Comparison of ENCODE assay signal across 16 cellular contexts in genomic region chr12:113931517-113931916, GRCh38. TPM values are rescaled to one million over a fixed set of nuclear protein-coding genes. Genes with fewer than 3 reads are reported as not detected.
DNase-seq lines count a peak whose midpoint lies in the region; ATAC-seq and TF ChIP-seq lines count a peak whose summit lies in the region.
"Had no signal": no experiment of that assay in that cellular context is flagged by ENCODE, and none has a peak within 500 bp of the region (broad histone marks: within the 10 kb centered on the region; RNA-seq: fewer than 3 reads in every experiment).

No MANE protein-coding gene starts in this region.

- H2AFZ ChIP-seq in H9 (ENCODE audit: low read length) = no peak overlapping the region
- H2AFZ ChIP-seq in neuronal stem cell (ENCODE audit: low read length) = no peak overlapping the region

- H3K4me1 Mint-ChIP-seq in H9 = peaks cover 21 to 78% of the 10 kb centered on the region in 2 experiments
- peaks cover 19% of the 10 kb centered on the region for H3K4me1 Mint-ChIP-seq in activated T-helper 1 cell treated with anti-CD3 and anti-CD28 coated beads, Interleukin-12 subunit alpha, Interleukin-12 subunit beta, Interleukin-2, Interleukin-4 antibody, amounts not matched to agents 30 ng/mL and 10 ng/mL and 1 ng/mL, durations not matched to agents 14 hours and 24 hours and 36 hours (ENCODE audit: low read depth)
- peaks cover 15 to 20% of the 10 kb centered on the region in 2 donors for H3K4me1 Mint-ChIP-seq in effector memory CD8-positive, alpha-beta T cell (ENCODE audit: low read depth in 2 of 2)

- in situ Hi-C loops in ACHN (cut with HindIII; ENCODE audit: low pct_ligation_motif_present, low pct_unique_long_range_greater_than_20kb, low sequenced_read_pairs) = no loop called here

- peaks cover 17 to 37% (median 36%) of the 10 kb centered on the region in 3 experiments; a peak in 6 of 7 replicates for H3K36me3 Mint-ChIP-seq in H9 (ENCODE audit: insufficient read depth in 1 of 3, low read depth in 3 of 3)
- H3K36me3 Mint-ChIP-seq in activated T-helper 1 cell treated with anti-CD3 and anti-CD28 coated beads, Interleukin-12 subunit alpha, Interleukin-12 subunit beta, Interleukin-2, Interleukin-4 antibody, amounts not matched to agents 30 ng/mL and 10 ng/mL and 1 ng/mL, durations not matched to agents 14 hours and 24 hours and 36 hours (ENCODE audit: low read depth) = peaks cover 48% of the 10 kb centered on the region
- peaks cover 40% of the 10 kb centered on the region for H3K36me3 Mint-ChIP-seq in effector memory CD8-positive, alpha-beta T cell (ENCODE audit: insufficient read depth)

- no peak overlapping the region for H4K5ac ChIP-seq in H9 (ENCODE audit: insufficient read length, low read depth, low read length)

- H3K4me3 ChIP-seq in neuronal stem cell (ENCODE audit: low read length in 2 of 2) = no peak overlapping the region

- H2AK5ac ChIP-seq in H9 (ENCODE audit: insufficient read length, low read length) (no peak overlapping the region), neuronal stem cell (ENCODE audit: low read depth, low read length) (peak overlapping the region; percentile 88)

- intact Hi-C loops in activated T-helper 1 cell treated with anti-CD3 and anti-CD28 coated beads, Interleukin-12 subunit alpha, Interleukin-12 subunit beta, Interleukin-2, Interleukin-4 antibody, amounts not matched to agents 30 ng/mL and 10 ng/mL and 1 ng/mL, durations not matched to agents 14 hours and 24 hours and 36 hours (cut with micrococcal nuclease) = no loop called here

- H3K79me1 ChIP-seq in H9 (ENCODE audit: insufficient read depth, low read depth, low read length, poor library complexity, severe bottlenecking) = no peaks in the 10 kb centered on the region
- H3K79me1 ChIP-seq in neuronal stem cell (ENCODE audit: low read depth, low read length) = no peaks in the 10 kb centered on the region

- no peak overlapping the region for H3K4me3 Mint-ChIP-seq in H9
- no peak overlapping the region for H3K4me3 Mint-ChIP-seq in activated T-helper 1 cell treated with anti-CD3 and anti-CD28 coated beads, Interleukin-12 subunit alpha, Interleukin-12 subunit beta, Interleukin-2, Interleukin-4 antibody, amounts not matched to agents 30 ng/mL and 10 ng/mL and 1 ng/mL, durations not matched to agents 14 hours and 24 hours and 36 hours
- no peak overlapping the region for H3K4me3 Mint-ChIP-seq in effector memory CD8-positive, alpha-beta T cell
- H3K4me3 Mint-ChIP-seq: CD14-positive monocyte had no signal

- H4K91ac ChIP-seq in H9 (ENCODE audit: insufficient read length, low read depth, low read length) = no peak overlapping the region
- H4K91ac ChIP-seq in neuronal stem cell (ENCODE audit: low read depth, low read length, poor library complexity) = no peak overlapping the region

- WGBS in H9 (ENCODE audit: extremely low coverage, insufficient read length, low lambda C conversion rate) = no CpG with 5 or more reads among the region's 6 CpGs
- WGBS in neuronal stem cell (ENCODE audit: extremely low coverage in 2 of 2, insufficient read length in 2 of 2, insufficient replicate concordance in 1 of 2), 2 donors = no CpG with 5 or more reads among the region's 6 CpGs

- H2BK5ac ChIP-seq in H9 (ENCODE audit: insufficient read length, low read length) = no peak overlapping the region
- H2BK5ac ChIP-seq in neuronal stem cell (ENCODE audit: low read length) = no peak overlapping the region

- H3K36me3 ChIP-seq in neuronal stem cell (replicated peaks in 1 of 2; ENCODE audit: control insufficient read depth in 2 of 2, insufficient read depth in 2 of 2, low read length in 2 of 2) = peaks cover 2 to 21% of the 10 kb centered on the region in 2 donors

- H3K27ac ChIP-seq in H9 (ENCODE audit: insufficient read length, low read depth, low read length) (no peak overlapping the region), neuronal stem cell (replicated peaks; ENCODE audit: low read length) (no peak overlapping the region)
- H3K27ac ChIP-seq: HL-60 had no signal

- H3K4ac ChIP-seq in H9 (ENCODE audit: low read depth, low read length) = no peak overlapping the region
- no peak overlapping the region for H3K4ac ChIP-seq in neuronal stem cell (ENCODE audit: low read length)

- no peaks in the 10 kb centered on the region for H3K23me2 ChIP-seq in H9 (ENCODE audit: insufficient read length, low read depth, low read length, poor library complexity, severe bottlenecking)

- H2BK15ac ChIP-seq in H9 (ENCODE audit: low read depth, low read length) (no peak overlapping the region), neuronal stem cell (ENCODE audit: low read length) (peak overlapping the region; percentile 18)

- H3K9me3 ChIP-seq in H9 (ENCODE audit: control insufficient read depth, low read depth, low read length) (no peaks in the 10 kb centered on the region), neuronal stem cell (replicated peaks in 1 of 2; ENCODE audit: control insufficient read depth in 2 of 2, insufficient read depth in 1 of 2, low read depth in 1 of 2, low read length in 2 of 2) (no peaks in the 10 kb centered on the region)
- H3K9me3 ChIP-seq: Caco-2 had no signal

- H3K79me2 ChIP-seq in H9 (ENCODE audit: insufficient read depth, low read length) = no peaks in the 10 kb centered on the region

- no peak overlapping the region for H3K18ac ChIP-seq in H9 (ENCODE audit: insufficient read length, low read depth, low read length)
- H3K18ac ChIP-seq in neuronal stem cell (ENCODE audit: low read length) = peak overlapping the region; percentile 89

- H2BK12ac ChIP-seq in H9 (ENCODE audit: insufficient read length, low read depth, low read length) (no peak overlapping the region), neuronal stem cell (ENCODE audit: low read length) (peak overlapping the region; percentile 63)

- H3K56ac ChIP-seq in H9 (ENCODE audit: insufficient read length, low read depth, low read length) = no peak overlapping the region

- H4K20me1 ChIP-seq in H9 (ENCODE audit: control insufficient read depth, insufficient read depth, insufficient read length) = no peaks in the 10 kb centered on the region

- no peaks in the 10 kb centered on the region for H3K27me3 Mint-ChIP-seq in H9 (ENCODE audit: low read depth)
- no peaks in the 10 kb centered on the region for H3K27me3 Mint-ChIP-seq in activated T-helper 1 cell treated with anti-CD3 and anti-CD28 coated beads, Interleukin-12 subunit alpha, Interleukin-12 subunit beta, Interleukin-2, Interleukin-4 antibody, amounts not matched to agents 30 ng/mL and 10 ng/mL and 1 ng/mL, durations not matched to agents 14 hours and 24 hours and 36 hours (ENCODE audit: insufficient read depth)
- H3K27me3 Mint-ChIP-seq in effector memory CD8-positive, alpha-beta T cell = no peaks in the 10 kb centered on the region

- no peak overlapping the region for H2BK20ac ChIP-seq in H9 (ENCODE audit: low read depth, low read length, poor library complexity, severe bottlenecking)

- no peak overlapping the region for H3K4me2 ChIP-seq in H9 (ENCODE audit: insufficient read depth, insufficient read length, low read length)
- no peak overlapping the region for H3K4me2 ChIP-seq in neuronal stem cell (ENCODE audit: insufficient read depth, low read length, poor library complexity, severe bottlenecking)

- no peaks in the 10 kb centered on the region for H3K4me1 ChIP-seq in H9 (ENCODE audit: insufficient read depth, low read length)
- peaks cover 20 to 30% of the 10 kb centered on the region in 2 donors for H3K4me1 ChIP-seq in neuronal stem cell (ENCODE audit: control insufficient read depth in 2 of 2, insufficient read depth in 1 of 2, low read depth in 1 of 2, low read length in 2 of 2)
- H3K4me1 ChIP-seq: Caco-2 had no signal

- H3K9ac ChIP-seq in H9 (ENCODE audit: extremely low read depth, insufficient read length, low read length) = no peak overlapping the region
- H3K9ac ChIP-seq in neuronal stem cell (ENCODE audit: low read depth, low read length, poor library complexity) = no peak overlapping the region

- no peaks in the 10 kb centered on the region; a peak in 1 of 5 replicates for H3K9me3 Mint-ChIP-seq in H9
- H3K9me3 Mint-ChIP-seq in activated T-helper 1 cell treated with anti-CD3 and anti-CD28 coated beads, Interleukin-12 subunit alpha, Interleukin-12 subunit beta, Interleukin-2, Interleukin-4 antibody, amounts not matched to agents 30 ng/mL and 10 ng/mL and 1 ng/mL, durations not matched to agents 14 hours and 24 hours and 36 hours = no peaks in the 10 kb centered on the region
- H3K9me3 Mint-ChIP-seq in effector memory CD8-positive, alpha-beta T cell = no peaks in the 10 kb centered on the region

- H3K23ac ChIP-seq in H9 (ENCODE audit: insufficient read length, low read depth, low read length) (no peak overlapping the region), neuronal stem cell (ENCODE audit: low read depth, low read length, poor library complexity) (no peak overlapping the region)

- no peak overlapping the region for H4K8ac ChIP-seq in H9 (replicated peaks; ENCODE audit: insufficient read length, low read depth, low read length)
- no peak overlapping the region for H4K8ac ChIP-seq in neuronal stem cell (ENCODE audit: low read depth, low read length)

- H3K14ac ChIP-seq in H9 (ENCODE audit: insufficient read depth, low read length) (no peak overlapping the region), neuronal stem cell (ENCODE audit: low read length) (no peak overlapping the region)

- peak overlapping the region; percentile 41 to 98 (median 61); a peak in 5 of 7 replicates for H3K27ac Mint-ChIP-seq in H9
- H3K27ac Mint-ChIP-seq in activated T-helper 1 cell treated with anti-CD3 and anti-CD28 coated beads, Interleukin-12 subunit alpha, Interleukin-12 subunit beta, Interleukin-2, Interleukin-4 antibody, amounts not matched to agents 30 ng/mL and 10 ng/mL and 1 ng/mL, durations not matched to agents 14 hours and 24 hours and 36 hours = peak overlapping the region; percentile 45
- peak overlapping the region; percentile 11 to 56 for H3K27ac Mint-ChIP-seq in effector memory CD8-positive, alpha-beta T cell

- no peaks in the 10 kb centered on the region for H3K27me3 ChIP-seq in H9 (ENCODE audit: insufficient read depth, low read length)
- no peaks in the 10 kb centered on the region for H3K27me3 ChIP-seq in neuronal stem cell (ENCODE audit: control insufficient read depth in 3 of 3, insufficient read depth in 3 of 3, low read depth in 1 of 3, low read length in 3 of 3)

- DNase-seq in H9 (no peak), neuronal stem cell (ENCODE audit: low spot score) (no peak), ACHN (no peak)
- no peak for DNase-seq in activated T-helper 1 cell treated with anti-CD3 and anti-CD28 coated beads, Interleukin-12 subunit alpha, Interleukin-12 subunit beta, Interleukin-2, Interleukin-4 antibody, amounts not matched to agents 30 ng/mL and 10 ng/mL and 1 ng/mL, durations not matched to agents 14 hours and 24 hours and 36 hours (ENCODE audit: low spot score)
- no peak for DNase-seq in effector memory CD8-positive, alpha-beta T cell
- DNase-seq: AML-193, Caco-2, EL, NCI-H1105 treated with DMSO at 0.1 percent for 48 hours, NCI-H1694 treated with DMSO at 0.1 percent for 48 hours, NCI-H748 treated with DMSO at 0.1 percent for 48 hours, RPMI8226 had no signal

- no peak for TF ChIP-seq CTCF in H9 (conservative IDR thresholded peaks at IDR 0.05)

- no peak for ATAC-seq in effector memory CD8-positive, alpha-beta T cell (replicated peaks)
- ATAC-seq in GM18870 (IDR thresholded peaks at IDR 0.05; ENCODE audit: unreplicated experiment) (no peak), HG03025 (IDR thresholded peaks at IDR 0.05; ENCODE audit: low FRiP score, unreplicated experiment) (no peak)

- H3T11ph ChIP-seq in H9 (ENCODE audit: low read length) = no peak overlapping the region

- H2BK120ac ChIP-seq in H9 (ENCODE audit: low read depth, low read length, poor library complexity, severe bottlenecking) (no peak overlapping the region), neuronal stem cell (ENCODE audit: low read depth, low read length) (no peak overlapping the region)

RNA-seq across cellular contexts. Expression of gene RBM19, which starts 34.6 kb away (rescaled TPM):
- 32.2 and 33.1 TPM in 2 replicates for total RNA-seq in H9 (2021)
- 102 TPM in 2 replicates for total RNA-seq in activated T-helper 1 cell treated with anti-CD3 and anti-CD28 coated beads, Interleukin-12 subunit alpha, Interleukin-12 subunit beta, Interleukin-2, Interleukin-4 antibody, amounts not matched to agents 30 ng/mL and 10 ng/mL and 1 ng/mL, durations not matched to agents 14 hours and 24 hours and 36 hours
- polyA plus RNA-seq in neuronal stem cell (2013, experiment 1 of 2) = 11.9 TPM
- polyA plus RNA-seq in neuronal stem cell (2013, experiment 2 of 2) = 11.5 TPM
